In the genomic region with DNA sequence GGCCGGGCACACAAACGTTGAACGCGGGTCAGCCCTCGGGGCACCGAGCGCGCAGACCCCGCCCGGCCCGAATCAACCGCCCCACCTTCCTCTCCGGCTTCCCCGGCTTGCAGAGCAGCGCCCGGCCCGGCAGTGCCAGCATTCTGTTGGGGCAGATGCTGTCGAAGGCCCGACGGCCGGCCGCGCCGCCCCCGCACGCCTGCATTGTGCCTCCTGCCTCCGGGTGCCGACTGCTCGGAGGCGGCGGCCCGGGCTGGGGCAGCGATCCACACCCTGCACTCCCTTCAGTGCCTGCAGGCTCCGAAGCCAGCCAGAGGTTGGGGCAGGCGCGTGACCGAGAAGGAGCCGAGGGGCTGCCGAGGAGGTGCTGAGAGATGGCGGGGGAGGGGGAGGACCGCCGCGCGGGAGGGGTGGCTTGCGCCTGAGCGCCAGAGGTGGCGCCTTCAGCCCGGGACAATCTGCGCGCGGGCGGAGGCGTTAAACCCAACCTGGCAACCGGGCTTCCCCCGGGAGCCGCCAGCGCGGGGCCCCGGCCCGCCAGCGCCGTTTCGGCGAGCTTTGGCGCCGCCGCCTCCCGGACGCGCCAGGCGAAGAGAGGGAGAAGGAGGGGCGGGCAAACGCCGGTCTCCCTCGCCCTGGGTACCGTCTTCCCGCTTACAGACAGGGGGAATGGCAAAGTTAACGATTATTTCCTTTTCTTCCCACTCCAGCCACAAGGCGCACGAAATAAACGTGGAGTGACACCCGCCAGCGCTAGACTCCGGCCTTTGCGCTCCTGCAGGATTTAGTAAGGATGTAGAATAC, we compare ENCODE assay signal across 8 cellular contexts. TPM values are rescaled to one million over a fixed set of nuclear protein-coding genes. Genes with fewer than 3 reads are reported as not detected.
DNase-seq lines count a peak whose midpoint lies in the region; ATAC-seq and TF ChIP-seq lines count a peak whose summit lies in the region.

MCIDAS (minus strand) TSS at position 382 of the 804 bp plus-strand sequence; CDS start at position 205, 177 bp downstream.

- H3K27me3 ChIP-seq in BJ (ENCODE audit: control insufficient read depth, insufficient read depth, low read length) (peaks cover 84% of the 10 kb centered on the region), Panc1 (ENCODE audit: control insufficient read depth, insufficient read depth, low read length) (peaks cover 3% of the 10 kb centered on the region; the same call in 1 of the 2 replicates), right atrium auricular region (peaks cover 70 to 77% of the 10 kb centered on the region in 2 donors), skeletal muscle satellite cell (ENCODE audit: control insufficient read depth, insufficient read depth, low read length) (peaks cover 93% of the 10 kb centered on the region)

- POLR2A ChIA-PET in BJ (lab: Charles Lee) (no interaction called here), Panc1 (lab: Charles Lee) (no interaction called here)

- peak within 1 kb of the TSS; percentile 93 for H3K4me2 ChIP-seq in skeletal muscle satellite cell (ENCODE audit: low read length)

- TF ChIP-seq CTCF in BJ (IDR thresholded peaks at IDR 0.05; ENCODE audit: insufficient read depth, low read depth, low read length) (peak; percentile 8; the same call in 1 of the 2 replicates), Panc1 (IDR thresholded peaks at IDR 0.05) (peak; percentile 20; the same call in 1 of the 2 replicates), right atrium auricular region (IDR thresholded peaks at IDR 0.05) (no peak)

- H3K4me3 ChIP-seq in BJ (ENCODE audit: low read depth, low read length) (peak within 1 kb of the TSS; percentile 12; the same call in 1 of the 2 replicates), Panc1 (ENCODE audit: low read depth in 2 of 2, low read length in 2 of 2) (peak within 1 kb of the TSS; percentile 58 to 70), right atrium auricular region (peak within 1 kb of the TSS; percentile 10 to 43), skeletal muscle satellite cell (ENCODE audit: low read length) (peak within 1 kb of the TSS; percentile 68)

- BruUV-seq in Panc1 (replicated peaks; lab: Mats Ljungman, UMichigan): no TSS peak

- ATAC-seq in GM19025 (IDR thresholded peaks at IDR 0.05; ENCODE audit: low read depth, unreplicated experiment): peak; percentile 49
- ATAC-seq in HG03571 (IDR thresholded peaks at IDR 0.05; ENCODE audit: unreplicated experiment): peak; percentile 43
- ATAC-seq in Panc1: peak; percentile 80
- no peak for ATAC-seq in HG02623 (IDR thresholded peaks at IDR 0.05; ENCODE audit: unreplicated experiment)

- peaks cover 17% of the 10 kb centered on the region for H3K4me1 ChIP-seq in Panc1 (ENCODE audit: control insufficient read depth, insufficient read depth, low read length)
- H3K4me1 ChIP-seq in right atrium auricular region: peaks cover 0 to 43% of the 10 kb centered on the region in 2 donors
- H3K4me1 ChIP-seq in skeletal muscle satellite cell (ENCODE audit: control insufficient read depth, insufficient read depth, low read length): peaks cover 21% of the 10 kb centered on the region

- no peaks in the 10 kb centered on the region for H3K36me3 ChIP-seq in BJ (ENCODE audit: control insufficient read depth, insufficient read depth, low read length)
- no peaks in the 10 kb centered on the region for H3K36me3 ChIP-seq in Panc1 (ENCODE audit: control insufficient read depth, insufficient read depth, low read length)
- H3K36me3 ChIP-seq in right atrium auricular region: no peaks in the 10 kb centered on the region
- H3K36me3 ChIP-seq in skeletal muscle satellite cell (ENCODE audit: insufficient read depth, low read length): no peaks in the 10 kb centered on the region

- H3K27ac ChIP-seq in Panc1 (ENCODE audit: low read length): peak within 1 kb of the TSS; percentile 78
- H3K27ac ChIP-seq in right atrium auricular region: no peak within 1 kb of the TSS

- CTCF ChIA-PET in BJ (lab: Yijun Ruan, JAX) (interaction anchor here (0.6 to 1.2 kb wide), 4 partner anchors 8 to 296 kb away, joined by 3 to 5 read pairs (median 3); no protein-coding TSS in a partner anchor), Panc1 (lab: Charles Lee) (interaction anchor here (0.6 to 1.2 kb wide), 2 partner anchors 55 to 1397 kb away, joined by 3 to 4 read pairs; no protein-coding TSS in a partner anchor)

- no peak within 1 kb of the TSS for H3K9ac ChIP-seq in skeletal muscle satellite cell (ENCODE audit: low read depth, low read length)

- DNase-seq in BJ (ENCODE audit: low read depth): no peak
- no peak for DNase-seq in Panc1 (ENCODE audit: low read depth, low spot score)
- DNase-seq in activated naive CD4-positive, alpha-beta T cell treated with Interleukin-2 at 50 U/mL for 16 hours: peak; percentile 63
- no peak for DNase-seq in right atrium auricular region (ENCODE audit: low spot score)

- intact Hi-C loops in Panc1 (cut with micrococcal nuclease; ENCODE audit: unreplicated experiment): loop anchor here (2.0 kb wide), 1 partner anchor 54 kb away; the partner anchor contains the start of gene CDC20B

- no peaks in the 10 kb centered on the region for H3K9me3 ChIP-seq in Panc1 (ENCODE audit: control insufficient read depth, insufficient read depth, low read depth, low read length)
- no peaks in the 10 kb centered on the region for H3K9me3 ChIP-seq in right atrium auricular region
- H3K9me3 ChIP-seq in skeletal muscle satellite cell (replicated peaks; ENCODE audit: low read length): no peaks in the 10 kb centered on the region

- in situ Hi-C loops in Panc1 (cut with HindIII; ENCODE audit: low pct_unique_long_range_greater_than_20kb, low sequenced_read_pairs): no loop called here

RNA-seq across cellular contexts. Expression of gene MCIDAS, which starts in this region (rescaled TPM):
- polyA plus RNA-seq in BJ (2011; rRNA removed): 0.04 TPM in 1 of 2 replicates, not detected in the other
- polyA minus RNA-seq in BJ (2011; rRNA and poly(A)+ RNA removed): not detected in 2 replicates
- 2.9 TPM for total RNA-seq in Panc1 (2021; ENCODE audit: unreplicated experiment)
- polyA plus RNA-seq in Panc1 (2012; ENCODE audit: insufficient read length): 2.3 TPM
- not detected for total RNA-seq in right atrium auricular region
- total RNA-seq in skeletal muscle satellite cell (2012; rRNA removed): 0.25 TPM in 1 of 2 replicates, not detected in the other

Comparison
In these comparisons a context has a peak if more than half of its experiments do, and no peak if none do; other contexts are left out.
1. H3K4me3 ChIP-seq: peak in every context shown above with its lines; median percentile 68 in skeletal muscle satellite cell; 64 in Panc1; 26 in right atrium auricular region; 12 in BJ.
2. CTCF ChIP-seq: peak in BJ (single experiment) and Panc1 (single experiment); none in right atrium auricular region (0 of 2).